ENCODE assay signal across 15 cellular contexts in genomic region chr13:44048326-44048725, GRCh38.
A peak's percentile ranks its signal among the peaks of the same experiment; 100 is the strongest.
DNase-seq lines count a peak whose midpoint lies in the region; ATAC-seq and TF ChIP-seq lines count a peak whose summit lies in the region.
"Had no signal": no experiment of that assay in that cellular context is flagged by ENCODE, and none has a peak within 500 bp of the region (broad histone marks: within the 10 kb centered on the region; RNA-seq: fewer than 3 reads in every experiment).

No MANE protein-coding gene starts in this region.

- no peak overlapping the region for H3K4me3 ChIP-seq in WI38 (ENCODE audit: low read depth, low read length)
- no peak overlapping the region for H3K4me3 ChIP-seq in osteoblast (ENCODE audit: insufficient read depth, low read length)
- H3K4me3 ChIP-seq: SK-N-MC had no signal

- no peaks in the 10 kb centered on the region for H3K36me3 ChIP-seq in osteoblast (ENCODE audit: insufficient read depth, low read length)

- no peak overlapping the region for H2AFZ ChIP-seq in osteoblast (ENCODE audit: low read length)

- peaks cover 23% of the 10 kb centered on the region for H3K27me3 ChIP-seq in osteoblast (ENCODE audit: insufficient read depth, low read length)

- no peak for ATAC-seq in GM21526 (IDR thresholded peaks at IDR 0.05; ENCODE audit: low FRiP score, unreplicated experiment)

- peaks cover 11% of the 10 kb centered on the region for H3K4me1 ChIP-seq in osteoblast (ENCODE audit: insufficient read depth, low read length)

- no peak overlapping the region for H3K27ac ChIP-seq in osteoblast (ENCODE audit: low read depth, low read length)
- H3K27ac ChIP-seq: 22Rv1, SK-N-MC had no signal

- H3K4me2 ChIP-seq in osteoblast (ENCODE audit: insufficient read depth, low read length) = no peak overlapping the region

- H3K9me3 ChIP-seq in osteoblast (ENCODE audit: low read depth, low read length) = no peaks in the 10 kb centered on the region

- TF ChIP-seq CTCF in WI38 (IDR thresholded peaks at IDR 0.05; ENCODE audit: low read depth, low read length) (0 out of 2 replicates have a peak, but pooled peaks have one; percentile 9), osteoblast (IDR thresholded peaks at IDR 0.05; ENCODE audit: extremely low read depth, low read depth, low read length) (peak; percentile 31)

- H3K79me2 ChIP-seq in osteoblast (ENCODE audit: insufficient read depth, low read length) = no peaks in the 10 kb centered on the region

- DNase-seq in NCI-H146 (lab: John Stamatoyannopoulos, UW) (peak; percentile 11), NCI-H146 treated with DMSO at 0.1 percent for 48 hours (lab: John Stamatoyannopoulos, UW; ENCODE audit: unreplicated experiment) (no peak), MV-4-11 (lab: John Stamatoyannopoulos, UW) (peak; percentile 43), osteoblast (ENCODE audit: insufficient read length, low spot score, missing footprints) (no peak), activated T-cell treated with anti-CD3 and anti-CD28 coated beads for 4 hours (no peak)
- no peak for DNase-seq in stimulated activated CD4-positive, alpha-beta T cell treated with anti-CD3 and anti-CD28 coated beads, Interleukin-1b, Interleukin-23, amount 100 ng/mL, for 48 hours
- DNase-seq: activated CD4-positive, alpha-beta T cell treated with anti-CD3 and anti-CD28 coated beads, Interleukin-2, amount 50 U/mL, for 4 hours; activated gamma-delta T cell; DMS153; NCI-H2227 treated with DMSO at 0.1 percent for 48 hours; retina had no signal

- H4K20me1 ChIP-seq in osteoblast (ENCODE audit: insufficient read depth, low read length) = no peaks in the 10 kb centered on the region

Comparison
In these comparisons a context has a peak if more than half of its experiments do, and no peak if none do; other contexts are left out.
1. DNase-seq: peak in NCI-H146 (single experiment) and MV-4-11 (single experiment); none in NCI-H146 treated with DMSO at 0.1 percent for 48 hours (single experiment), osteoblast (single experiment), activated T-cell treated with anti-CD3 and anti-CD28 coated beads for 4 hours (single experiment) and stimulated activated CD4-positive, alpha-beta T cell treated with anti-CD3 and anti-CD28 coated beads, Interleukin-1b, Interleukin-23, amount 100 ng/mL, for 48 hours (single experiment).